In genomic region chr10:73665581-73665980, GRCh38 we compare ENCODE assay signal across 3 cellular contexts. TPM values are rescaled to one million over a fixed set of nuclear protein-coding genes. Genes with fewer than 3 reads are reported as not detected.
"Had no signal": no experiment of that assay in that cellular context is flagged by ENCODE, and none has a peak within 500 bp of the region (broad histone marks: within the 10 kb centered on the region; RNA-seq: fewer than 3 reads in every experiment).

No MANE protein-coding gene starts in this region.

RNA-seq across cellular contexts. Expression of gene SYNPO2L, which starts 9.8 kb away (rescaled TPM):
- total RNA-seq: GM23338, HT-29 had no signal
- polyA plus RNA-seq: IgD-negative memory B cell had no signal

RNA-seq across cellular contexts. Expression of gene MYOZ1, which starts 24.3 kb away (rescaled TPM):
- total RNA-seq: HT-29 had no signal
- polyA plus RNA-seq: IgD-negative memory B cell had no signal
